Comparison of ENCODE assay signal across 9 cellular contexts in the genomic region with DNA sequence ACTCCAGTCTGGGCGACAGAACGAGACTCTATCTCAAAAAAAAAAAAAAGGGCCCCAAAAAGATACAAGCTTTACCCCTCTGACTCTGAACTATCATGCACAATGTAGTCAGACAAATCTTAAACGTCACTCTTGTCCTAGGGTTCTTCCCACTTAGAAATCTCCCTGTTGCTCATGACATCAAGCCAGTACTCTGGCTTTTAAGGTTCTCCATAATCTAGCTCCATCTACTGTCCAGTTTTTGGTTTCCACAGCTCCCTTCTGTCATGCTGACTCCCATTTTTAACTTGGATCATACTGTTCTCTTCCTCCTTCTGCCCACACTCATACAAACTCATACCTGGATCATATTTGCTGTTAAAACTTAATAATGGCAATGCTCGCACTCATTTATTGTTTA.
A peak's percentile ranks its signal among the peaks of the same experiment; 100 is the strongest.
DNase-seq lines count a peak whose midpoint lies in the region; TF ChIP-seq lines count a peak whose summit lies in the region.
"Had no signal": no experiment of that assay in that cellular context is flagged by ENCODE, and none has a peak within 500 bp of the region (broad histone marks: within the 10 kb centered on the region; RNA-seq: fewer than 3 reads in every experiment).

No MANE protein-coding gene starts in this region.

- DNase-seq in AG08396 (ENCODE audit: low spot score) (peak; percentile 37), H9 (no peak), RPMI7951 (ENCODE audit: low read depth) (peak; percentile 32), fibroblast of the aortic adventitia (ENCODE audit: low read depth) (peak; percentile 2), cerebellum (ENCODE audit: low spot score) (no peak), NCI-H187 treated with DMSO at 0.1 percent for 48 hours (lab: John Stamatoyannopoulos, UW) (no peak), MG63 (no peak), NCI-H1436 treated with DMSO at 0.1 percent for 48 hours (lab: John Stamatoyannopoulos, UW) (no peak)
- DNase-seq: anterior cingulate cortex had no signal

- no peak overlapping the region for H3K4me3 ChIP-seq in fibroblast of the aortic adventitia (ENCODE audit: low read depth, low read length)
- no peak overlapping the region for H3K4me3 ChIP-seq in MG63

- no peaks in the 10 kb centered on the region for H3K79me2 ChIP-seq in H9 (ENCODE audit: insufficient read depth, low read length)

- no peaks in the 10 kb centered on the region for H3K27me3 Mint-ChIP-seq in H9 (ENCODE audit: low read depth)

- H3K36me3 ChIP-seq in MG63, result no peaks in the 10 kb centered on the region

- H3K4me1 Mint-ChIP-seq in H9, result peaks cover 14% of the 10 kb centered on the region in 2 experiments

- peaks cover 2% of the 10 kb centered on the region; the same call in 1 of the 2 replicates for H3K4me1 ChIP-seq in H9 (ENCODE audit: insufficient read depth, low read length)

- H3K9me3 ChIP-seq in H9 (ENCODE audit: control insufficient read depth, low read depth, low read length) (no peaks in the 10 kb centered on the region), MG63 (no peaks in the 10 kb centered on the region)

- no peak overlapping the region for H4K5ac ChIP-seq in H9 (ENCODE audit: insufficient read length, low read depth, low read length)

- no peaks in the 10 kb centered on the region for H3K9me3 Mint-ChIP-seq in H9

- H3K36me3 Mint-ChIP-seq in H9 (ENCODE audit: insufficient read depth in 1 of 3, low read depth in 3 of 3), result no peaks in the 10 kb centered on the region

- no peak overlapping the region for H2AK5ac ChIP-seq in H9 (ENCODE audit: insufficient read length, low read length)

- WGBS in H9 (ENCODE audit: extremely low coverage, insufficient read length, low lambda C conversion rate), result no CpG with 5 or more reads among the region's 4 CpGs

- H3T11ph ChIP-seq in H9 (ENCODE audit: low read length), result no peak overlapping the region

- no peak overlapping the region for H3K18ac ChIP-seq in H9 (ENCODE audit: insufficient read length, low read depth, low read length)

- no peak overlapping the region for H3K4me2 ChIP-seq in H9 (ENCODE audit: insufficient read depth, insufficient read length, low read length)

- H4K8ac ChIP-seq in H9 (replicated peaks; ENCODE audit: insufficient read length, low read depth, low read length), result no peak overlapping the region

- H4K91ac ChIP-seq in H9 (ENCODE audit: insufficient read length, low read depth, low read length), result no peak overlapping the region

- no peak overlapping the region for H2BK15ac ChIP-seq in H9 (ENCODE audit: low read depth, low read length)

- no peak overlapping the region for H3K4me3 Mint-ChIP-seq in H9

- H3K27ac Mint-ChIP-seq in H9, result no peak overlapping the region

- no peak overlapping the region for H3K56ac ChIP-seq in H9 (ENCODE audit: insufficient read length, low read depth, low read length)

- H3K23me2 ChIP-seq in H9 (ENCODE audit: insufficient read length, low read depth, low read length, poor library complexity, severe bottlenecking), result no peaks in the 10 kb centered on the region

- H4K20me1 ChIP-seq in H9 (ENCODE audit: control insufficient read depth, insufficient read depth, insufficient read length), result no peaks in the 10 kb centered on the region

- H2BK5ac ChIP-seq in H9 (ENCODE audit: insufficient read length, low read length), result no peak overlapping the region

- H3K79me1 ChIP-seq in H9 (ENCODE audit: insufficient read depth, low read depth, low read length, poor library complexity, severe bottlenecking), result no peaks in the 10 kb centered on the region

- no peak overlapping the region for H3K27ac ChIP-seq in H9 (ENCODE audit: insufficient read length, low read depth, low read length)

- no peak overlapping the region for H2BK120ac ChIP-seq in H9 (ENCODE audit: low read depth, low read length, poor library complexity, severe bottlenecking)

- H2BK20ac ChIP-seq in H9 (ENCODE audit: low read depth, low read length, poor library complexity, severe bottlenecking), result no peak overlapping the region

- no peak overlapping the region for H3K4ac ChIP-seq in H9 (ENCODE audit: low read depth, low read length)

- H3K14ac ChIP-seq in H9 (ENCODE audit: insufficient read depth, low read length), result no peak overlapping the region

- no peak overlapping the region for H3K9ac ChIP-seq in H9 (ENCODE audit: extremely low read depth, insufficient read length, low read length)

- TF ChIP-seq CTCF in H9 (conservative IDR thresholded peaks at IDR 0.05), result peak; percentile 28; the same call in 2 of the 3 replicates
- no peak for TF ChIP-seq CTCF in fibroblast of the aortic adventitia (IDR thresholded peaks at IDR 0.05; ENCODE audit: insufficient read depth, low read length)

- H2BK12ac ChIP-seq in H9 (ENCODE audit: insufficient read length, low read depth, low read length), result no peak overlapping the region

- H2AFZ ChIP-seq in H9 (ENCODE audit: low read length), result no peak overlapping the region

- H3K23ac ChIP-seq in H9 (ENCODE audit: insufficient read length, low read depth, low read length), result no peak overlapping the region

- H3K27me3 ChIP-seq in H9 (ENCODE audit: insufficient read depth, low read length) (no peaks in the 10 kb centered on the region), MG63 (no peaks in the 10 kb centered on the region)

Comparison
In these comparisons a context has a peak if more than half of its experiments do, and no peak if none do; other contexts are left out.
1. DNase-seq: peak in AG08396 (single experiment), RPMI7951 (single experiment) and fibroblast of the aortic adventitia (single experiment); none in H9 (single experiment), cerebellum (single experiment), NCI-H187 treated with DMSO at 0.1 percent for 48 hours (single experiment), MG63 (single experiment) and NCI-H1436 treated with DMSO at 0.1 percent for 48 hours (single experiment).